In the genomic region with DNA sequence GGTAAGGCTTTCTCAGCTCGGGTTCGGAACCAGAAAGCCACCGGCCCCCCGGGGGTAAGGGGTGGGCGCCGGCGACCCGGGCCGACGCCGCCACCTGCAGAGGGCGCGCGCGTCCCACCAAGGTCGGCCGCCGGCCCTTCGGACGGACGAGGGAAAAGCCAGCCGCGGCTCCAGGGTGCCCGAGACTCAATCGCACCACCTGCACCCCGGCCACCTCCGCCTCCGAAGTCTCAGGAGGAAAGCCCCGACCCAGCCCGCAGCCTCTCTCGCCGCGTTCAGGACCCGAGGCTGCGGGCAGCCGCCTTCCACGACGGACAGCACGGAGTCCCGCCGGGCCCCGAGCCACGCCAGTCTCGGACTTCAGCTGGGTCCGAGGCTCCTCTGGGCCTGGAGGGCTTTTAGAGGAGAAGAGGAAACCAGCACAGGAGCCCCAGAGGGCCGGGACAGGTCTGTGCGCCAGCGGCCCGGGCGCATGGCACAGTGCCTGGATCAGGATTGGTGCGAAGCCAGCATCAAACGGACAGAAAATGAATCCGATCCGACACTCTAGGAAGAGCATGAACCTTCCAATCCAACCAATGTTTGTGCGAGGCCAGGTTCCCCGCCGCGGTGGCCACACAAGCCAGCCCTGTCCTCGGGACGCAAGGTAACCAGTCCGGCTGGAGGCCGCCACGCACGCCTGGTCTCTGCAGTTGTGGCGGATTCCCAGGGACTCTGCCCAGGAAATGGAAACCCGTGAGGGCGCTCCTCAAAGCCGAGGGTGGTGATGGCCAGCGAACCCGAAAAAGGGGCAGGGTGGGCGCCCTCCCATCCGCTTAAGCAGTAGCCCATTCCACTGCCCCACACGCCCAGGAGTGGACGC, we compare ENCODE assay signal across 9 cellular contexts. TPM values are rescaled to one million over a fixed set of nuclear protein-coding genes. Genes with fewer than 3 reads are reported as not detected.
A peak's percentile ranks its signal among the peaks of the same experiment; 100 is the strongest.
DNase-seq lines count a peak whose midpoint lies in the region; ATAC-seq, FAIRE-seq and TF ChIP-seq lines count a peak whose summit lies in the region.
"Had no signal": no experiment of that assay in that cellular context is flagged by ENCODE, and none has a peak within 500 bp of the region (broad histone marks: within the 10 kb centered on the region; RNA-seq: fewer than 3 reads in every experiment).

No MANE protein-coding gene starts in this region.

- H2AFZ ChIP-seq in endothelial cell of umbilical vein (ENCODE audit: low read depth, low read length) = no peak overlapping the region

- FAIRE-seq in endothelial cell of umbilical vein (lab: Jason Lieb, UNC) = peak; percentile 60

- H3K4me3 ChIP-seq in endothelial cell of umbilical vein (replicated peaks in 1 of 3; ENCODE audit: insufficient read depth in 1 of 3, low read depth in 1 of 3, low read length in 3 of 3) = no peak overlapping the region
- H3K4me3 ChIP-seq in naive thymus-derived CD4-positive, alpha-beta T cell (ENCODE audit: low read length) = no peak overlapping the region

- no peak overlapping the region for H3K27ac ChIP-seq in endothelial cell of umbilical vein (ENCODE audit: insufficient read depth, low read depth, low read length)
- no peak overlapping the region for H3K27ac ChIP-seq in naive thymus-derived CD4-positive, alpha-beta T cell (ENCODE audit: low read depth, low read length)

- no peak overlapping the region for H3K27ac Mint-ChIP-seq in activated CD4-positive, alpha-beta T cell treated with anti-CD3 and anti-CD28 coated beads, Interleukin-2, amount 10 ng/mL, durations not matched to agents 24 days and 14 days
- H3K27ac Mint-ChIP-seq in naive thymus-derived CD4-positive, alpha-beta T cell = no peak overlapping the region
- H3K27ac Mint-ChIP-seq: activated naive CD4-positive, alpha-beta T cell treated with anti-CD3 and anti-CD28 coated beads, Interleukin-2, amount 50 U/mL, for 24 hours had no signal

- TF ChIP-seq POLR2A in endothelial cell of umbilical vein (IDR thresholded peaks at IDR 0.05; ENCODE audit: low read depth, low read length) = no peak

- no peaks in the 10 kb centered on the region for H3K9me1 ChIP-seq in endothelial cell of umbilical vein (replicated peaks; ENCODE audit: control insufficient read depth, extremely low read depth, insufficient read depth, low read length)

- peaks cover 54% of the 10 kb centered on the region for H3K27me3 Mint-ChIP-seq in activated CD4-positive, alpha-beta T cell treated with anti-CD3 and anti-CD28 coated beads, Interleukin-2, amount 10 ng/mL, durations not matched to agents 24 days and 14 days
- peaks cover 38 to 61% (median 56%) of the 10 kb centered on the region in 5 donors for H3K27me3 Mint-ChIP-seq in naive thymus-derived CD4-positive, alpha-beta T cell

- TF ChIP-seq CTCF in endothelial cell of umbilical vein (IDR thresholded peaks at IDR 0.05; ENCODE audit: extremely low read depth in 1 of 2, insufficient read depth in 1 of 2, low read depth in 1 of 2, low read length in 2 of 2) = peak; percentile 71 to 84

- peaks cover 7% of the 10 kb centered on the region for H3K36me3 Mint-ChIP-seq in activated CD4-positive, alpha-beta T cell treated with anti-CD3 and anti-CD28 coated beads, Interleukin-2, amount 10 ng/mL, durations not matched to agents 24 days and 14 days (ENCODE audit: low read depth)
- H3K36me3 Mint-ChIP-seq in naive thymus-derived CD4-positive, alpha-beta T cell = peaks cover 0 to 3% (median 0%) of the 10 kb centered on the region in 5 donors

- no peaks in the 10 kb centered on the region for H4K20me1 ChIP-seq in endothelial cell of umbilical vein (replicated peaks; ENCODE audit: control insufficient read depth, extremely low read depth, insufficient read depth, low read length)

- peaks cover 40 to 57% of the 10 kb centered on the region in 2 experiments for H3K27me3 ChIP-seq in endothelial cell of umbilical vein (ENCODE audit: control insufficient read depth in 2 of 2, insufficient read depth in 2 of 2, low read length in 2 of 2)
- H3K27me3 ChIP-seq in naive thymus-derived CD4-positive, alpha-beta T cell (ENCODE audit: control insufficient read depth in 2 of 2, insufficient read depth in 2 of 2, low read length in 2 of 2) = peaks cover 6 to 21% of the 10 kb centered on the region in 2 donors

- peaks cover 6% of the 10 kb centered on the region for H3K4me1 ChIP-seq in endothelial cell of umbilical vein (ENCODE audit: control insufficient read depth, extremely low read depth, insufficient read depth, low read length)
- H3K4me1 ChIP-seq in naive thymus-derived CD4-positive, alpha-beta T cell (ENCODE audit: control insufficient read depth in 2 of 2, insufficient read depth in 2 of 2, low read length in 2 of 2) = peaks cover 11 to 21% of the 10 kb centered on the region in 2 donors

- no peak overlapping the region for H3K4me2 ChIP-seq in endothelial cell of umbilical vein (ENCODE audit: insufficient read depth, low read length)

- H3K4me3 Mint-ChIP-seq in activated CD4-positive, alpha-beta T cell treated with anti-CD3 and anti-CD28 coated beads, Interleukin-2, amount 10 ng/mL, durations not matched to agents 24 days and 14 days = no peak overlapping the region
- H3K4me3 Mint-ChIP-seq in naive thymus-derived CD4-positive, alpha-beta T cell = peak overlapping the region in 4 of 10 donors; percentile 13 to 59 (median 40)

- no peak overlapping the region for H3K9ac ChIP-seq in endothelial cell of umbilical vein (replicated peaks; ENCODE audit: extremely low read depth, insufficient read depth, low read length)

- CTCF ChIA-PET in endothelial cell of umbilical vein (lab: Charles Lee) = interaction anchor here (0.7 to 3.5 kb wide), 34 partner anchors 9 to 334 kb away, joined by 3 to 20 read pairs (median 4); a partner anchor contains a TSS
- CTCF ChIA-PET in naive thymus-derived CD4-positive, alpha-beta T cell (lab: Charles Lee) = interaction anchor here (1.0 to 1.6 kb wide), 5 partner anchors 44 to 202 kb away, joined by 3 to 4 read pairs (median 3); no protein-coding TSS in a partner anchor

- intact Hi-C loops in activated CD4-positive, alpha-beta T cell treated with anti-CD3 and anti-CD28 coated beads, Interleukin-2, amount 10 ng/mL, durations not matched to agents 24 days and 14 days (cut with micrococcal nuclease) = loop anchor here (5.0 kb wide), 1 partner anchor 43 kb away; no protein-coding TSS in a partner anchor
- intact Hi-C loops in endothelial cell of umbilical vein (cut with micrococcal nuclease) = loop anchor here (1.0 to 2.0 kb wide), 3 partner anchors 45 to 201 kb away; no protein-coding TSS in a partner anchor
- intact Hi-C loops in naive thymus-derived CD4-positive, alpha-beta T cell (cut with micrococcal nuclease) = loop anchor here in 1 of 2 donors (5.0 kb wide), 2 partner anchors 127 to 182 kb away; no protein-coding TSS in a partner anchor

- no TSS peak for BruUV-seq in endothelial cell of umbilical vein (replicated peaks; lab: Mats Ljungman, UMichigan)

- H3K79me2 ChIP-seq in endothelial cell of umbilical vein (ENCODE audit: control insufficient read depth, insufficient read depth, low read length) = no peaks in the 10 kb centered on the region

- ATAC-seq in naive thymus-derived CD4-positive, alpha-beta T cell = peak; percentile 63
- no peak for ATAC-seq in GM21381 (IDR thresholded peaks at IDR 0.05; ENCODE audit: unreplicated experiment)
- ATAC-seq in GM18868 (IDR thresholded peaks at IDR 0.05; ENCODE audit: unreplicated experiment) = no peak

- no peaks in the 10 kb centered on the region for H3K4me1 Mint-ChIP-seq in activated CD4-positive, alpha-beta T cell treated with anti-CD3 and anti-CD28 coated beads, Interleukin-2, amount 10 ng/mL, durations not matched to agents 24 days and 14 days
- peaks cover 0 to 22% (median 12%) of the 10 kb centered on the region in 7 donors for H3K4me1 Mint-ChIP-seq in naive thymus-derived CD4-positive, alpha-beta T cell

- dilution Hi-C loops in endothelial cell of umbilical vein (cut with MboI; ENCODE audit: extremely low pct_ligation_motif_present, low sequenced_read_pairs) = no loop called here

- no peaks in the 10 kb centered on the region for H3K9me3 ChIP-seq in endothelial cell of umbilical vein (replicated peaks; ENCODE audit: control insufficient read depth, insufficient read depth, low read length)
- no peaks in the 10 kb centered on the region for H3K9me3 ChIP-seq in naive thymus-derived CD4-positive, alpha-beta T cell (ENCODE audit: control insufficient read depth in 2 of 3, low read length in 3 of 3)

- no peaks in the 10 kb centered on the region for H3K9me3 Mint-ChIP-seq in activated CD4-positive, alpha-beta T cell treated with anti-CD3 and anti-CD28 coated beads, Interleukin-2, amount 10 ng/mL, durations not matched to agents 24 days and 14 days
- no peaks in the 10 kb centered on the region for H3K9me3 Mint-ChIP-seq in naive thymus-derived CD4-positive, alpha-beta T cell
- H3K9me3 Mint-ChIP-seq: activated naive CD4-positive, alpha-beta T cell treated with anti-CD3 and anti-CD28 coated beads, Interleukin-2, amount 50 U/mL, for 24 hours had no signal

- POLR2A ChIA-PET in endothelial cell of umbilical vein (lab: Charles Lee) = no interaction called here
- POLR2A ChIA-PET in naive thymus-derived CD4-positive, alpha-beta T cell (lab: Charles Lee) = interaction anchor here (0.6 to 1.3 kb wide), 2 partner anchors 21 to 29 kb away, joined by 3 to 4 read pairs; no protein-coding TSS in a partner anchor

- DNase-seq in activated CD4-positive, alpha-beta T cell treated with anti-CD3 and anti-CD28 coated beads, Interleukin-2, amount 10 ng/mL, durations not matched to agents 24 days and 14 days = peak; percentile 79
- no peak for DNase-seq in activated CD4-positive, alpha-beta T cell treated with anti-CD3 and anti-CD28 coated beads for 4 hours
- DNase-seq in NCI-H82 (lab: John Stamatoyannopoulos, UW) (peak; percentile 78), endothelial cell of umbilical vein (ENCODE audit: low read depth, low spot score) (no peak), foreskin melanocyte (no peak)
- DNase-seq in naive thymus-derived CD4-positive, alpha-beta T cell = peak in 2 of 9 donors; percentile 21 to 60

- H3K36me3 ChIP-seq in endothelial cell of umbilical vein (ENCODE audit: control insufficient read depth in 2 of 2, extremely low read depth in 1 of 2, insufficient read depth in 2 of 2, low read length in 2 of 2) = no peaks in the 10 kb centered on the region
- H3K36me3 ChIP-seq in naive thymus-derived CD4-positive, alpha-beta T cell (ENCODE audit: control insufficient read depth in 2 of 3, insufficient read depth in 3 of 3, low read length in 3 of 3) = peaks cover 0 to 8% (median 0%) of the 10 kb centered on the region in 3 experiments

RNA-seq across cellular contexts. Expression of a gene that starts 6.7 kb away (rescaled TPM):
- 9.4 TPM in 2 replicates for total RNA-seq in activated CD4-positive, alpha-beta T cell treated with anti-CD3 and anti-CD28 coated beads, Interleukin-2, amount 10 ng/mL, durations not matched to agents 24 days and 14 days
- total RNA-seq in endothelial cell of umbilical vein = 3.1 TPM in 2 replicates
- polyA plus RNA-seq in endothelial cell of umbilical vein = 0.49 and 0.69 TPM in 2 replicates
- polyA plus RNA-seq in endothelial cell of umbilical vein (2011; cell fraction: cytosol; rRNA removed) = 0.28 and 0.41 TPM in 2 replicates
- polyA plus RNA-seq in endothelial cell of umbilical vein (2011; cell fraction: nucleus; rRNA removed) = 0.40 and 1.1 TPM in 2 replicates
- 1.4 and 1.8 TPM in 2 replicates for polyA plus RNA-seq in endothelial cell of umbilical vein (2012)
- 0.25 and 1.1 TPM in 2 replicates for polyA minus RNA-seq in endothelial cell of umbilical vein
- 2.4 TPM for polyA minus RNA-seq in endothelial cell of umbilical vein (2011; cell fraction: cytosol; rRNA and poly(A)+ RNA removed)
- polyA minus RNA-seq in endothelial cell of umbilical vein (2011; cell fraction: nucleus; rRNA and poly(A)+ RNA removed) = 0.19 and 0.34 TPM in 2 replicates
- 10 to 100 TPM in 1 of 5 experiments, 1 to 10 TPM in 4; 2.4 to 11.9 (median 3.0) TPM for total RNA-seq in naive thymus-derived CD4-positive, alpha-beta T cell
- polyA plus RNA-seq in naive thymus-derived CD4-positive, alpha-beta T cell = 1 to 10 TPM in 1 of 2 donors, under 1 TPM in 1; 0.96 to 1.9 TPM

RNA-seq across cellular contexts. Expression of a gene that starts 12.2 kb away (rescaled TPM):
- 7.5 and 8.2 TPM in 2 replicates for total RNA-seq in activated CD4-positive, alpha-beta T cell treated with anti-CD3 and anti-CD28 coated beads, Interleukin-2, amount 10 ng/mL, durations not matched to agents 24 days and 14 days
- 19.8 and 20.0 TPM in 2 replicates for total RNA-seq in endothelial cell of umbilical vein
- polyA plus RNA-seq in endothelial cell of umbilical vein = 10.5 and 12.6 TPM in 2 replicates
- polyA plus RNA-seq in endothelial cell of umbilical vein (2011; cell fraction: cytosol; rRNA removed) = 8.4 and 9.0 TPM in 2 replicates
- 11.0 and 11.7 TPM in 2 replicates for polyA plus RNA-seq in endothelial cell of umbilical vein (2011; cell fraction: nucleus; rRNA removed)
- 9.3 and 9.8 TPM in 2 replicates for polyA plus RNA-seq in endothelial cell of umbilical vein (2012)
- polyA minus RNA-seq in endothelial cell of umbilical vein = 11.0 and 12.1 TPM in 2 replicates
- polyA minus RNA-seq in endothelial cell of umbilical vein (2011; cell fraction: cytosol; rRNA and poly(A)+ RNA removed) = 23.6 TPM
- polyA minus RNA-seq in endothelial cell of umbilical vein (2011; cell fraction: nucleus; rRNA and poly(A)+ RNA removed) = 3.8 and 6.0 TPM in 2 replicates
- total RNA-seq in naive thymus-derived CD4-positive, alpha-beta T cell = 1 to 10 TPM in 1 of 5 experiments, under 1 TPM in 4; 0.24 to 4.4 (median 0.41) TPM
- polyA plus RNA-seq in naive thymus-derived CD4-positive, alpha-beta T cell = under 1 TPM in 1 of 2 donors, not detected in 1; 0.41 TPM

RNA-seq across cellular contexts. Expression of a gene that starts 49.1 kb away (rescaled TPM):
- total RNA-seq in activated CD4-positive, alpha-beta T cell treated with anti-CD3 and anti-CD28 coated beads, Interleukin-2, amount 10 ng/mL, durations not matched to agents 24 days and 14 days = 18.5 and 19.4 TPM in 2 replicates
- total RNA-seq in endothelial cell of umbilical vein = 12.3 TPM in 2 replicates
- 7.0 and 9.3 TPM in 2 replicates for polyA plus RNA-seq in endothelial cell of umbilical vein
- 3.9 and 5.3 TPM in 2 replicates for polyA plus RNA-seq in endothelial cell of umbilical vein (2011; cell fraction: cytosol; rRNA removed)
- polyA plus RNA-seq in endothelial cell of umbilical vein (2011; cell fraction: nucleus; rRNA removed) = 4.6 and 5.5 TPM in 2 replicates
- polyA plus RNA-seq in endothelial cell of umbilical vein (2012) = 3.4 and 5.9 TPM in 2 replicates
- 2.9 and 3.6 TPM in 2 replicates for polyA minus RNA-seq in endothelial cell of umbilical vein
- 36.5 TPM for polyA minus RNA-seq in endothelial cell of umbilical vein (2011; cell fraction: cytosol; rRNA and poly(A)+ RNA removed)
- 2.4 and 3.1 TPM in 2 replicates for polyA minus RNA-seq in endothelial cell of umbilical vein (2011; cell fraction: nucleus; rRNA and poly(A)+ RNA removed)
- total RNA-seq in naive thymus-derived CD4-positive, alpha-beta T cell = 100 to 1,000 TPM in 2 of 5 experiments, 10 to 100 TPM in 3; 37.7 to 134 (median 84.4) TPM
- 1 to 10 TPM; 4.0 to 7.4 TPM for polyA plus RNA-seq in naive thymus-derived CD4-positive, alpha-beta T cell

RNA-seq across cellular contexts. Expression of a gene that starts 59.4 kb away (rescaled TPM):
- total RNA-seq in activated CD4-positive, alpha-beta T cell treated with anti-CD3 and anti-CD28 coated beads, Interleukin-2, amount 10 ng/mL, durations not matched to agents 24 days and 14 days = 0.09 TPM in 1 of 2 replicates, not detected in the other
- total RNA-seq in endothelial cell of umbilical vein = not detected in 2 replicates
- polyA plus RNA-seq in endothelial cell of umbilical vein = not detected in 2 replicates
- polyA plus RNA-seq in endothelial cell of umbilical vein (2011; cell fraction: cytosol; rRNA removed) = not detected in 2 replicates
- not detected in 2 replicates for polyA plus RNA-seq in endothelial cell of umbilical vein (2011; cell fraction: nucleus; rRNA removed)
- polyA plus RNA-seq in endothelial cell of umbilical vein (2012) = not detected in 2 replicates
- not detected in 2 replicates for polyA minus RNA-seq in endothelial cell of umbilical vein
- not detected for polyA minus RNA-seq in endothelial cell of umbilical vein (2011; cell fraction: cytosol; rRNA and poly(A)+ RNA removed)
- polyA minus RNA-seq in endothelial cell of umbilical vein (2011; cell fraction: nucleus; rRNA and poly(A)+ RNA removed) = not detected in 2 replicates
- total RNA-seq in naive thymus-derived CD4-positive, alpha-beta T cell = not detected
- polyA plus RNA-seq in naive thymus-derived CD4-positive, alpha-beta T cell = under 1 TPM in 1 of 2 donors, not detected in 1; 0.12 TPM

Comparison
In these comparisons a context has a peak if more than half of its experiments do, and no peak if none do; other contexts are left out.
1. DNase-seq: peak in activated CD4-positive, alpha-beta T cell treated with anti-CD3 and anti-CD28 coated beads, Interleukin-2, amount 10 ng/mL, durations not matched to agents 24 days and 14 days (single experiment) and NCI-H82 (single experiment); none in activated CD4-positive, alpha-beta T cell treated with anti-CD3 and anti-CD28 coated beads for 4 hours (0 of 2), endothelial cell of umbilical vein (single experiment) and foreskin melanocyte (single experiment).